8 cellular contexts compared by ENCODE assay signal in genomic region chr11:72787262-72788104, GRCh38. TPM values are rescaled to one million over a fixed set of nuclear protein-coding genes. Genes with fewer than 3 reads are reported as not detected.
DNase-seq lines count a peak whose midpoint lies in the region; ATAC-seq and TF ChIP-seq lines count a peak whose summit lies in the region.

No MANE protein-coding gene starts in this region.

- TF ChIP-seq POLR2A in HCT116 (IDR thresholded peaks at IDR 0.05; ENCODE audit: borderline replicate concordance, extremely low read depth, insufficient read depth, insufficient read length) = peak; percentile 26

- 50% methylated on average over 16 of the region's 16 CpGs for WGBS in smooth muscle cell (ENCODE audit: low lambda C conversion rate)

- H3K9me3 ChIP-seq in DND-41 (ENCODE audit: insufficient read depth, low read length, severe bottlenecking) = no peaks in the 10 kb centered on the region
- H3K9me3 ChIP-seq in HCT116 (ENCODE audit: control insufficient read depth in 1 of 2, insufficient read depth in 1 of 2, low read depth in 1 of 2, low read length in 2 of 2) = no peaks in the 10 kb centered on the region
- H3K9me3 ChIP-seq in smooth muscle cell (replicated peaks; ENCODE audit: low read depth) = no peaks in the 10 kb centered on the region

- H3K4me1 ChIP-seq in DND-41 (ENCODE audit: insufficient read depth, low read length) = peaks cover 4% of the 10 kb centered on the region
- peaks cover 15 to 45% of the 10 kb centered on the region in 2 experiments for H3K4me1 ChIP-seq in HCT116 (ENCODE audit: control insufficient read depth in 1 of 2, insufficient read depth in 2 of 2, low read length in 2 of 2)
- peaks cover 7% of the 10 kb centered on the region for H3K4me1 ChIP-seq in smooth muscle cell (ENCODE audit: low read depth)

- H3K79me2 ChIP-seq in DND-41 (ENCODE audit: insufficient read depth, low read length) = peaks cover 2% of the 10 kb centered on the region; the same call in 1 of the 2 replicates
- no peaks in the 10 kb centered on the region for H3K79me2 ChIP-seq in HCT116 (ENCODE audit: insufficient read depth, low read length)
- H3K79me2 ChIP-seq in smooth muscle cell (ENCODE audit: low read depth) = no peaks in the 10 kb centered on the region

- no peak overlapping the region for H3K9ac ChIP-seq in DND-41 (ENCODE audit: low read depth, low read length)
- no peak overlapping the region for H3K9ac ChIP-seq in HCT116 (ENCODE audit: low read length)
- no peak overlapping the region for H3K9ac ChIP-seq in smooth muscle cell (ENCODE audit: low read depth)

- H4K20me1 ChIP-seq in DND-41 (ENCODE audit: insufficient read depth, low read length) (no peaks in the 10 kb centered on the region), HCT116 (ENCODE audit: insufficient read depth) (no peaks in the 10 kb centered on the region), smooth muscle cell (ENCODE audit: low read depth) (no peaks in the 10 kb centered on the region)

- CTCF ChIA-PET in HCT116 (lab: Charles Lee) = no interaction called here

- H3K9me2 ChIP-seq in HCT116 (ENCODE audit: insufficient read depth) = no peaks in the 10 kb centered on the region

- H2AFZ ChIP-seq in DND-41 (ENCODE audit: low read depth, low read length) (no peak overlapping the region), HCT116 (ENCODE audit: low read depth, low read length, poor library complexity, severe bottlenecking) (no peak overlapping the region), smooth muscle cell (ENCODE audit: low read depth) (no peak overlapping the region)

- no TSS peak for BruUV-seq in HCT116 (replicated peaks; lab: Mats Ljungman, UMichigan)

- RAD21 ChIA-PET in HCT116 (lab: Charles Lee; ENCODE audit: low non-redundant PET in 1 of 2, low total read pairs in 2 of 2, uncharacterized antibody in 2 of 2, unreplicated experiment in 2 of 2) = interaction anchor here (0.9 to 1.3 kb wide), 2 partner anchors 46 to 63 kb away, joined by 3 read pairs; no protein-coding TSS in a partner anchor

- intact Hi-C loops in HCT116 (cut with micrococcal nuclease) = no loop called here

- TF ChIP-seq CTCF in DND-41 (IDR thresholded peaks at IDR 0.05; ENCODE audit: borderline replicate concordance, extremely low read depth, low read length, poor library complexity, severe bottlenecking) (peak; percentile 24), HCT116 (IDR thresholded peaks at IDR 0.05 in 2 of 3, conservative IDR thresholded peaks at IDR 0.05 in 1 of 3; ENCODE audit: borderline replicate concordance in 1 of 3, insufficient read depth in 1 of 3, low read depth in 2 of 3, low read length in 2 of 3) (peak in 2 of 3 experiments; percentile 27 to 31; a peak in 3 of 6 replicates), smooth muscle cell (IDR thresholded peaks at IDR 0.05; ENCODE audit: borderline replicate concordance, insufficient read depth, poor library complexity, severe bottlenecking) (no peak)

- POLR2A ChIA-PET in HCT116 (lab: Charles Lee) = no interaction called here

- H3F3A ChIP-seq in smooth muscle cell (ENCODE audit: low read depth) = peaks cover 2% of the 10 kb centered on the region

- H3K27ac ChIP-seq in DND-41 (ENCODE audit: low read length) (no peak overlapping the region), HCT116 (ENCODE audit: low read depth, low read length) (no peak overlapping the region), smooth muscle cell (ENCODE audit: low read depth) (no peak overlapping the region)

- DNase-seq in DND-41 (no peak), HCT116 (ENCODE audit: low read depth, low spot score) (no peak), RPMI8226 (peak; percentile 31), iPS-NIHi11 (ENCODE audit: low spot score) (peak; percentile 73), smooth muscle cell (lab: John Stamatoyannopoulos, UW; ENCODE audit: unreplicated experiment) (no peak), NCI-H2081 (lab: John Stamatoyannopoulos, UW) (no peak), cerebellum (ENCODE audit: low spot score) (no peak)

- H3K4me3 ChIP-seq in DND-41 (ENCODE audit: low read depth in 1 of 2, low read length in 2 of 2) (no peak overlapping the region), HCT116 (replicated peaks in 1 of 2; ENCODE audit: low read depth in 1 of 2, low read length in 2 of 2) (no peak overlapping the region), smooth muscle cell (no peak overlapping the region)

- H3K27me3 ChIP-seq in DND-41 (ENCODE audit: insufficient read depth, low read length, poor library complexity) (no peaks in the 10 kb centered on the region), HCT116 (ENCODE audit: insufficient read depth, low read length) (no peaks in the 10 kb centered on the region), smooth muscle cell (ENCODE audit: low read depth) (no peaks in the 10 kb centered on the region)

- H3K36me3 ChIP-seq in DND-41 (ENCODE audit: insufficient read depth, low read length) (no peaks in the 10 kb centered on the region), HCT116 (ENCODE audit: control insufficient read depth in 1 of 2, insufficient read depth in 2 of 2, low read length in 2 of 2) (no peaks in the 10 kb centered on the region), smooth muscle cell (ENCODE audit: low read depth) (no peaks in the 10 kb centered on the region)

- H3K4me2 ChIP-seq in DND-41 (ENCODE audit: insufficient read depth, low read length) (no peak overlapping the region), HCT116 (ENCODE audit: low read length) (no peak overlapping the region), smooth muscle cell (no peak overlapping the region)

- no peak for TF ChIP-seq RAD21 in HCT116 (IDR thresholded peaks at IDR 0.05; ENCODE audit: low read depth)

- ATAC-seq in DND-41 (ENCODE audit: insufficient read depth, low read depth) (peak; percentile 51; the same call in 2 of the 3 replicates), HCT116 (peak; percentile 65), GM19455 (IDR thresholded peaks at IDR 0.05; ENCODE audit: unreplicated experiment) (no peak)

TF ChIP-seq in HCT116, 20 proteins besides CTCF, POLR2A, EP300 and RAD21:
- TF ChIP-seq ZFX (IDR thresholded peaks at IDR 0.05) (peak; percentile 27; the same call in 1 of the 2 replicates), ATF3 (IDR thresholded peaks at IDR 0.05) (no peak)

RNA-seq across cellular contexts. Expression of gene STARD10, which starts 6.4 kb away (rescaled TPM):
- total RNA-seq in HCT116 (2021; ENCODE audit: unreplicated experiment) (58.4 TPM), smooth muscle cell (87.7 and 113 TPM in 2 replicates), cerebellum (14.5 TPM)
- polyA plus RNA-seq in HCT116 (2012) = 95.0 and 105 TPM in 2 replicates
- 130 and 249 TPM in 2 replicates for polyA plus RNA-seq in smooth muscle cell

RNA-seq across cellular contexts. Expression of gene ATG16L2, which starts 26.7 kb away (rescaled TPM):
- total RNA-seq in HCT116 (2021; ENCODE audit: unreplicated experiment) (15.2 TPM), smooth muscle cell (3.1 and 9.3 TPM in 2 replicates), cerebellum (5.7 TPM)
- polyA plus RNA-seq in HCT116 (2012) = 13.9 and 15.4 TPM in 2 replicates
- polyA plus RNA-seq in smooth muscle cell = 7.4 and 16.1 TPM in 2 replicates

RNA-seq across cellular contexts. Expression of gene ARAP1, which starts 35.3 kb away (rescaled TPM):
- total RNA-seq in HCT116 (2021; ENCODE audit: unreplicated experiment) (57.4 TPM), smooth muscle cell (45.2 and 65.3 TPM in 2 replicates), cerebellum (23.0 TPM)
- polyA plus RNA-seq in HCT116 (2012) = 44.5 and 59.1 TPM in 2 replicates
- polyA plus RNA-seq in smooth muscle cell = 45.6 and 54.2 TPM in 2 replicates

Comparison
In these comparisons a context has a peak if more than half of its experiments do, and no peak if none do; other contexts are left out.
1. DNase-seq: peak in RPMI8226 (single experiment) and iPS-NIHi11 (single experiment); none in DND-41 (single experiment), HCT116 (single experiment), smooth muscle cell (single experiment), NCI-H2081 (0 of 2) and cerebellum (single experiment).